Comparison of ENCODE assay signal across 15 cellular contexts in genomic region chr1:211605034-211605433, GRCh38. TPM values are rescaled to one million over a fixed set of nuclear protein-coding genes. Genes with fewer than 3 reads are reported as not detected.
A peak's percentile ranks its signal among the peaks of the same experiment; 100 is the strongest.
DNase-seq lines count a peak whose midpoint lies in the region; ATAC-seq and TF ChIP-seq lines count a peak whose summit lies in the region.
"Had no signal": no experiment of that assay in that cellular context is flagged by ENCODE, and none has a peak within 500 bp of the region (broad histone marks: within the 10 kb centered on the region; RNA-seq: fewer than 3 reads in every experiment).

No MANE protein-coding gene starts in this region.

- H3K9me3 Mint-ChIP-seq in natural killer cell, result no peaks in the 10 kb centered on the region
- no peaks in the 10 kb centered on the region for H3K9me3 Mint-ChIP-seq in natural killer cell treated with Interleukin-12 subunit alpha and Interleukin-12 subunit beta and Interleukin-15 and Interleukin-18, amount 100 ng/mL, for 72 hours
- H3K9me3 Mint-ChIP-seq: CD4-positive, CD25-positive, alpha-beta regulatory T cell; GM23338 had no signal

- H4K20me1 ChIP-seq in OCI-LY3 (ENCODE audit: insufficient read depth, low read length), result no peaks in the 10 kb centered on the region
- H4K20me1 ChIP-seq: BLaER1 had no signal

- H3K4me1 ChIP-seq in OCI-LY3 (ENCODE audit: low read length) (peaks cover 17% of the 10 kb centered on the region), neutrophil (ENCODE audit: control insufficient read depth in 1 of 2, insufficient read depth in 1 of 2, low read depth in 1 of 2, low read length in 1 of 2) (peaks cover 56 to 64% of the 10 kb centered on the region in 2 experiments)

- peaks cover 13% of the 10 kb centered on the region for H3K79me2 ChIP-seq in OCI-LY3 (ENCODE audit: low read length)

- H3K36me3 Mint-ChIP-seq in natural killer cell, result no peaks in the 10 kb centered on the region
- H3K36me3 Mint-ChIP-seq in natural killer cell treated with Interleukin-12 subunit alpha and Interleukin-12 subunit beta and Interleukin-15 and Interleukin-18, amount 100 ng/mL, for 72 hours, result no peaks in the 10 kb centered on the region
- H3K36me3 Mint-ChIP-seq: CD4-positive, CD25-positive, alpha-beta regulatory T cell had no signal

- no peak for ATAC-seq in natural killer cell
- no peak for ATAC-seq in natural killer cell treated with Interleukin-12 subunit alpha and Interleukin-12 subunit beta and Interleukin-15 and Interleukin-18, amount 100 ng/mL, for 72 hours
- ATAC-seq: GM23338 had no signal

- H3K27me3 Mint-ChIP-seq in natural killer cell (ENCODE audit: low read depth in 2 of 2), result peaks cover 0 to 4% of the 10 kb centered on the region in 2 donors
- H3K27me3 Mint-ChIP-seq in natural killer cell treated with Interleukin-12 subunit alpha and Interleukin-12 subunit beta and Interleukin-15 and Interleukin-18, amount 100 ng/mL, for 72 hours, result no peaks in the 10 kb centered on the region

- H3K27ac ChIP-seq in OCI-LY3 (ENCODE audit: low read length), result no peak overlapping the region
- H3K27ac ChIP-seq in neutrophil, result peak overlapping the region; percentile 95
- H3K27ac ChIP-seq: BLaER1 had no signal

- H3K9me3 ChIP-seq in OCI-LY3 (ENCODE audit: insufficient read depth, low read length) (no peaks in the 10 kb centered on the region), neutrophil (no peaks in the 10 kb centered on the region)
- H3K9me3 ChIP-seq: BLaER1 had no signal

- no peak overlapping the region for H2AFZ ChIP-seq in OCI-LY3 (ENCODE audit: low read depth, low read length)

- intact Hi-C loops in natural killer cell (cut with micrococcal nuclease), result no loop called here

- DNase-seq in natural killer cell (no peak), DMS79 treated with DMSO at 0.1 percent for 48 hours (lab: John Stamatoyannopoulos, UW) (no peak), T-helper 9 cell (no peak)
- DNase-seq in natural killer cell treated with Interleukin-12 subunit alpha and Interleukin-12 subunit beta and Interleukin-15 and Interleukin-18, amount 100 ng/mL, for 72 hours (ENCODE audit: low spot score), result no peak
- no peak for DNase-seq in activated CD4-positive, alpha-beta T cell treated with anti-CD3 and anti-CD28 coated beads for 4 hours
- DNase-seq: 8988T; AML-193; Calu3; CD4-positive, CD25-positive, alpha-beta regulatory T cell; DMS 273 treated with DMSO at 0.1 percent for 48 hours; H7 had no signal

- H3K36me3 ChIP-seq in OCI-LY3 (replicated peaks; ENCODE audit: low read depth, low read length) (peaks cover 9% of the 10 kb centered on the region), neutrophil (no peaks in the 10 kb centered on the region)
- H3K36me3 ChIP-seq: BLaER1 had no signal

- TF ChIP-seq CTCF in natural killer cell (IDR thresholded peaks at IDR 0.05) (no peak), OCI-LY3 (IDR thresholded peaks at IDR 0.05; ENCODE audit: low read depth, low read length) (no peak), neutrophil (IDR thresholded peaks at IDR 0.05) (no peak)

- no peak overlapping the region for H3K9ac ChIP-seq in OCI-LY3 (ENCODE audit: low read length)
- H3K9ac ChIP-seq: BLaER1 had no signal

- H3K4me3 ChIP-seq in OCI-LY3 (ENCODE audit: low read length), result peak overlapping the region; percentile 84
- peak overlapping the region in 1 of 2 experiments; percentile 67 for H3K4me3 ChIP-seq in neutrophil (ENCODE audit: low read depth in 1 of 2, low read length in 1 of 2)
- H3K4me3 ChIP-seq: BLaER1, GM23338 had no signal

- H3K4me3 Mint-ChIP-seq in natural killer cell, result peak overlapping the region; percentile 22
- H3K4me3 Mint-ChIP-seq in natural killer cell treated with Interleukin-12 subunit alpha and Interleukin-12 subunit beta and Interleukin-15 and Interleukin-18, amount 100 ng/mL, for 72 hours, result no peak overlapping the region
- H3K4me3 Mint-ChIP-seq: GM23338 had no signal

- peak overlapping the region; percentile 87 for H3K4me2 ChIP-seq in OCI-LY3 (ENCODE audit: low read length)
- H3K4me2 ChIP-seq: BLaER1, GM23338 had no signal

- H3K27me3 ChIP-seq in OCI-LY3 (ENCODE audit: low read depth, low read length) (no peaks in the 10 kb centered on the region), neutrophil (no peaks in the 10 kb centered on the region)
- H3K27me3 ChIP-seq: BLaER1 had no signal

- H3K27ac Mint-ChIP-seq in natural killer cell, result no peak overlapping the region
- peak overlapping the region in 1 of 2 donors; percentile 98 for H3K27ac Mint-ChIP-seq in natural killer cell treated with Interleukin-12 subunit alpha and Interleukin-12 subunit beta and Interleukin-15 and Interleukin-18, amount 100 ng/mL, for 72 hours
- H3K27ac Mint-ChIP-seq: CD4-positive, CD25-positive, alpha-beta regulatory T cell; GM23338 had no signal

- peaks cover 24 to 29% of the 10 kb centered on the region in 2 donors for H3K4me1 Mint-ChIP-seq in natural killer cell
- peaks cover 26 to 28% of the 10 kb centered on the region in 2 donors for H3K4me1 Mint-ChIP-seq in natural killer cell treated with Interleukin-12 subunit alpha and Interleukin-12 subunit beta and Interleukin-15 and Interleukin-18, amount 100 ng/mL, for 72 hours (ENCODE audit: low read depth in 2 of 2)
- H3K4me1 Mint-ChIP-seq: GM23338 had no signal

RNA-seq across cellular contexts. Expression of gene SLC30A1, which starts 26.1 kb away (rescaled TPM):
- 10 to 100 TPM in 2 of 3 donors, 1 to 10 TPM in 1; 8.4 to 16.0 (median 12.1) TPM for total RNA-seq in natural killer cell
- 10 to 100 TPM in 1 of 2 donors, 1 to 10 TPM in 1; 6.9 to 13.1 TPM for total RNA-seq in natural killer cell treated with Interleukin-12 subunit alpha and Interleukin-12 subunit beta and Interleukin-15 and Interleukin-18, amount 100 ng/mL, for 72 hours
